In genomic region chr4:104494822-104495559, GRCh38 we compare ENCODE assay signal across 8 cellular contexts. TPM values are rescaled to one million over a fixed set of nuclear protein-coding genes. Genes with fewer than 3 reads are reported as not detected.
A peak's percentile ranks its signal among the peaks of the same experiment; 100 is the strongest.
DNase-seq lines count a peak whose midpoint lies in the region; ATAC-seq lines count a peak whose summit lies in the region.

TSS of gene CXXC4 (minus strand) at chr4:104494894. CDS start at chr4:104491802, 3,092 bp downstream.

- ATAC-seq in HG02973 (IDR thresholded peaks at IDR 0.05; ENCODE audit: unreplicated experiment) (peak; percentile 22), Right ventricle myocardium inferior (peak; percentile 85), HG02970 (IDR thresholded peaks at IDR 0.05; ENCODE audit: low FRiP score, unreplicated experiment) (no peak)

- DNase-seq in DMS 273 (lab: John Stamatoyannopoulos, UW; ENCODE audit: unreplicated experiment) (peak; percentile 72), DMS 273 treated with DMSO at 0.1 percent for 48 hours (lab: John Stamatoyannopoulos, UW) (no peak), NCI-H510A (lab: John Stamatoyannopoulos, UW) (peak; percentile 74), activated gamma-delta T cell (lab: John Stamatoyannopoulos, UW) (peak; percentile 8), Right ventricle myocardium inferior (ENCODE audit: missing footprints) (peak; percentile 84), non-pigmented ciliary epithelial cell (ENCODE audit: low read depth) (peak; percentile 14)

- intact Hi-C loops in Right ventricle myocardium inferior (cut with DNase I) = loop anchor here (10.0 kb wide), 2 partner anchors 120 to 240 kb away; no protein-coding TSS in a partner anchor

RNA-seq across cellular contexts. Expression of gene CXXC4, which starts in this region (rescaled TPM):
- 5.4 TPM for total RNA-seq in Right ventricle myocardium inferior
